25 cellular contexts compared by ENCODE assay signal in the genomic region with DNA sequence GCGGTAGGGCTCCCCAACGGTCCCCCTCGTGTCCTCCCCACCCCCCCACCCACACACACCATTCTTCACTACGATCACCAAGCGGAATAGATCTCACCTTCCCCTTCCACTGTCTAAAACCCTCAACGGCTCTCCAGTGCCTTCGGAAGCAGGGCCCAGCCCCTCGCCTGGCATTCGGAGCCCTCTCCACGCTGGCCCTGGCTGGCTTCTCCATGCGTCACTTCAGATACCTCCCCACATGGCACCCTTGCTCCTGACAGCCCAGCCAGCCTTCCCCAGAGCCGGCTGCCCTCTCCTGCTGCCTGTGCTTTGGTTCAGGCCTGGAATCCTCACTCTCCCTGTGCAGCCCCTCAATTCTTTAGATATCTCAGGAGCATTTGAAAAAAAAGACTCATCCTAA.
"Had no signal": no experiment of that assay in that cellular context is flagged by ENCODE, and none has a peak within 500 bp of the region (broad histone marks: within the 10 kb centered on the region; RNA-seq: fewer than 3 reads in every experiment).

No MANE protein-coding gene starts in this region.

- H3K4me1 Mint-ChIP-seq: activated CD4-positive, alpha-beta T cell treated with anti-CD3 and anti-CD28 coated beads for 36 hours; activated T-helper 17 cell treated with anti-CD3 and anti-CD28 coated beads, Interleukin-2, amount 50 U/mL, for 72 hours; stimulated activated naive B cell treated with anti-CD40 and anti-IgM and Interleukin-4, amounts not matched to agents 10 μg/mL and 1 μg/mL and 100 μg/mL, for 72 hours had no signal

- H3K4me2 ChIP-seq: smooth muscle cell had no signal

- H3K4me1 ChIP-seq: adrenal gland, ascending aorta, colonic mucosa, heart left ventricle, left lung, sigmoid colon, transverse colon, uterus had no signal

- H3K27ac Mint-ChIP-seq: activated CD4-positive, alpha-beta T cell treated with anti-CD3 and anti-CD28 coated beads for 36 hours; activated naive CD8-positive, alpha-beta T cell; activated T-cell treated with anti-CD3 and anti-CD28 coated beads, Interleukin-2, amount 50 U/mL, for 24 hours; activated T-helper 17 cell treated with anti-CD3 and anti-CD28 coated beads, Interleukin-2, amount 50 U/mL, for 72 hours; stimulated activated naive B cell treated with anti-CD40 and anti-IgM and Interleukin-4, amounts not matched to agents 10 μg/mL and 1 μg/mL and 100 μg/mL, for 72 hours had no signal

- DNase-seq: activated CD4-positive, alpha-beta T cell treated with anti-CD3 and anti-CD28 coated beads for 36 hours; activated CD4-positive, alpha-beta T cell treated with anti-CD3 and anti-CD28 coated beads, Interleukin-2, amount 50 U/mL, for 4 hours; activated CD8-positive, alpha-beta memory T cell treated with anti-CD3 and anti-CD28 coated beads for 24 hours; activated CD8-positive, alpha-beta memory T cell treated with anti-CD3 and anti-CD28 coated beads, Interleukin-2, amount 50 U/mL, for 4 hours; activated naive CD4-positive, alpha-beta T cell; activated T-cell treated with anti-CD3 and anti-CD28 coated beads, Interleukin-2, amount 50 U/mL, for 24 hours; adrenal gland; central memory CD4-positive, alpha-beta T cell; colonic mucosa; mammary epithelial cell; sigmoid colon; stimulated activated CD4-positive, alpha-beta T cell treated with anti-CD3 and anti-CD28 coated beads, Interleukin-2, amount 100 ng/mL, for 48 hours; stimulated activated CD8-positive, alpha-beta memory T cell treated with anti-CD3 and anti-CD28 coated beads, Interleukin-4, amount 100 ng/mL, for 48 hours; stimulated activated naive B cell treated with anti-CD40 and anti-IgM and Interleukin-4, amounts not matched to agents 10 μg/mL and 1 μg/mL and 100 μg/mL, for 72 hours; T-helper 9 cell; transverse colon; uterus had no signal

- H3K4me3 Mint-ChIP-seq: activated CD4-positive, alpha-beta T cell treated with anti-CD3 and anti-CD28 coated beads for 36 hours; activated naive CD8-positive, alpha-beta T cell; activated T-cell treated with anti-CD3 and anti-CD28 coated beads, Interleukin-2, amount 50 U/mL, for 24 hours; activated T-helper 17 cell treated with anti-CD3 and anti-CD28 coated beads, Interleukin-2, amount 50 U/mL, for 72 hours; stimulated activated naive B cell treated with anti-CD40 and anti-IgM and Interleukin-4, amounts not matched to agents 10 μg/mL and 1 μg/mL and 100 μg/mL, for 72 hours had no signal

- H3K36me3 Mint-ChIP-seq: activated naive CD8-positive, alpha-beta T cell had no signal

- H3K36me3 ChIP-seq: adrenal gland, ascending aorta, brain microvascular endothelial cell, colonic mucosa, heart left ventricle, left lung, sigmoid colon, transverse colon, uterus had no signal

- H3K27ac ChIP-seq: adrenal gland, ascending aorta, brain microvascular endothelial cell, colonic mucosa, epithelial cell of prostate, heart left ventricle, left lung, sigmoid colon, transverse colon, uterus had no signal

- H3K4me3 ChIP-seq: adrenal gland, ascending aorta, colonic mucosa, heart left ventricle, left lung, sigmoid colon, smooth muscle cell, transverse colon, uterus had no signal

- ATAC-seq: activated CD4-positive, alpha-beta T cell treated with anti-CD3 and anti-CD28 coated beads for 36 hours; activated T-helper 17 cell treated with anti-CD3 and anti-CD28 coated beads, Interleukin-2, amount 50 U/mL, for 72 hours; heart left ventricle; left lung; stimulated activated naive B cell treated with anti-CD40 and anti-IgM and Interleukin-4, amounts not matched to agents 10 μg/mL and 1 μg/mL and 100 μg/mL, for 72 hours had no signal

- H3K27me3 ChIP-seq: adrenal gland, ascending aorta, brain microvascular endothelial cell, colonic mucosa, sigmoid colon, transverse colon, uterus had no signal

- H3K9me3 Mint-ChIP-seq: activated T-cell treated with anti-CD3 and anti-CD28 coated beads, Interleukin-2, amount 50 U/mL, for 24 hours; activated T-helper 17 cell treated with anti-CD3 and anti-CD28 coated beads, Interleukin-2, amount 50 U/mL, for 72 hours; stimulated activated naive B cell treated with anti-CD40 and anti-IgM and Interleukin-4, amounts not matched to agents 10 μg/mL and 1 μg/mL and 100 μg/mL, for 72 hours had no signal

- H3K9me3 ChIP-seq: adrenal gland, ascending aorta, colonic mucosa, heart left ventricle, left lung, sigmoid colon, transverse colon, uterus had no signal
